Comparison of ENCODE assay signal across 19 cellular contexts in the genomic region with DNA sequence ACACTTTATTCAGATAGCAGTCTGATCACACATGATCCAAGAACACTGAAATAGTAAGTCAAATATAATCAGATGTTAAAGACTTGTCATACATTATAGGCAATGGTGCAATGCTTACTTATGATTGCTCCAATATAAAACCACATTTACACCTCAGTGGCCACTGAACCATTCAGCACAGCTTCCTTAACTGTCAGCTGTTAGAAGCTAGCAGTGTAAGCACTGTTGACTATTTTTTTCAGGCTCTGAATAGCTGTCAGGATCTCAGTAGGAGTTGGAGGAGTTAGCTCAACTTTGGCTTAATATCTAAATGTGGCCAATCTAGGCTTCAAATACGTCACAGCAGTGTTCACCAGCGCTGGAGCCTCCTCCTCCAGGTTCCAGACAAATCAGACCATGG. TPM values are rescaled to one million over a fixed set of nuclear protein-coding genes. Genes with fewer than 3 reads are reported as not detected.
DNase-seq lines count a peak whose midpoint lies in the region; ATAC-seq and TF ChIP-seq lines count a peak whose summit lies in the region.
"Had no signal": no experiment of that assay in that cellular context is flagged by ENCODE, and none has a peak within 500 bp of the region (broad histone marks: within the 10 kb centered on the region; RNA-seq: fewer than 3 reads in every experiment).

No MANE protein-coding gene starts in this region.

- no peak overlapping the region for H3K4me3 ChIP-seq in adrenal gland
- H3K4me3 ChIP-seq: Peyer's patch, suprapubic skin had no signal

- no peaks in the 10 kb centered on the region for H3K9me3 ChIP-seq in adrenal gland (replicated peaks in 1 of 3)
- H3K9me3 ChIP-seq: Caco-2 had no signal

- peaks cover 15 to 16% of the 10 kb centered on the region in 2 donors for H3K36me3 Mint-ChIP-seq in activated naive CD4-positive, alpha-beta T cell treated with anti-CD3 and anti-CD28 coated beads, Interleukin-2, amount 50 U/mL, for 72 hours

- peaks cover 5 to 17% of the 10 kb centered on the region in 2 donors for H3K9me3 Mint-ChIP-seq in activated naive CD4-positive, alpha-beta T cell treated with anti-CD3 and anti-CD28 coated beads, Interleukin-2, amount 50 U/mL, for 72 hours

- no peak for ATAC-seq in GM18909 (IDR thresholded peaks at IDR 0.05; ENCODE audit: poor library complexity, unreplicated experiment)
- no peak for ATAC-seq in activated naive CD4-positive, alpha-beta T cell treated with anti-CD3 and anti-CD28 coated beads, Interleukin-2, amount 50 U/mL, for 72 hours
- ATAC-seq: activated CD4-positive, CD25-positive, alpha-beta regulatory T cell treated with anti-CD3 and anti-CD28 coated beads, Interleukin-2, amount 50 U/mL, for 24 hours had no signal

- 94 to 100% (median 96%) methylated on average over 2 of the region's 2 CpGs for WGBS in adrenal gland, 4 donors

- TF ChIP-seq POLR2A in adrenal gland (IDR thresholded peaks at IDR 0.05): no peak

- DNase-seq in A172 (ENCODE audit: low spot score) (peak; percentile 16), M059J (ENCODE audit: low read depth) (peak; percentile 47), astrocyte of the hippocampus (ENCODE audit: low read depth, low spot score) (peak; percentile 65), kidney tubule cell (ENCODE audit: low spot score) (peak; percentile 64), adrenal gland (no peak)
- no peak for DNase-seq in activated CD4-positive, alpha-beta T cell treated with anti-CD3 and anti-CD28 coated beads for 1 hour
- no peak for DNase-seq in activated naive CD4-positive, alpha-beta T cell treated with anti-CD3 and anti-CD28 coated beads, Interleukin-2, amount 50 U/mL, for 72 hours (ENCODE audit: low spot score in 2 of 2)
- DNase-seq: activated T-cell treated with anti-CD3 and anti-CD28 coated beads for 4 hours; Caco-2; GDM1; head of caudate nucleus; NCI-H2029; NCI-H748 treated with DMSO at 0.1 percent for 48 hours; Peyer's patch; stimulated activated CD4-positive, alpha-beta T cell treated with anti-CD3 and anti-CD28 coated beads, Interleukin-1b, Interleukin-23, amount 100 ng/mL, for 48 hours had no signal

- no peak overlapping the region for H3K27ac Mint-ChIP-seq in activated naive CD4-positive, alpha-beta T cell treated with anti-CD3 and anti-CD28 coated beads, Interleukin-2, amount 50 U/mL, for 72 hours
- H3K27ac Mint-ChIP-seq: activated naive CD8-positive, alpha-beta T cell had no signal

- no peaks in the 10 kb centered on the region for H3K27me3 ChIP-seq in adrenal gland
- H3K27me3 ChIP-seq: Peyer's patch, suprapubic skin had no signal

- H3K36me3 ChIP-seq in adrenal gland (replicated peaks in 1 of 2): no peaks in the 10 kb centered on the region
- H3K36me3 ChIP-seq: Peyer's patch had no signal

- TF ChIP-seq CTCF in adrenal gland (IDR thresholded peaks at IDR 0.05): no peak

- intact Hi-C loops in adrenal gland (cut with DNase I): no loop called here

- peaks cover 0 to 11% of the 10 kb centered on the region in 2 donors for H3K4me1 ChIP-seq in adrenal gland (replicated peaks in 1 of 2)
- H3K4me1 ChIP-seq: Caco-2, Peyer's patch had no signal

- H3K27ac ChIP-seq in adrenal gland: no peak overlapping the region
- H3K27ac ChIP-seq: Peyer's patch, suprapubic skin had no signal

RNA-seq across cellular contexts. Expression of a gene that starts 36.6 kb away (rescaled TPM):
- 16.9 and 21.2 TPM in 2 replicates for total RNA-seq in A172 (2014; rRNA removed; shearing (Covaris generic))
- 14.6 and 17.0 TPM in 2 replicates for total RNA-seq in M059J (2014; rRNA removed; shearing (Covaris generic))
- 10 to 100 TPM in 7 of 8 donors, 1 to 10 TPM in 1; 9.9 to 45.5 (median 19.0) TPM for total RNA-seq in adrenal gland
- polyA plus RNA-seq in adrenal gland: 10 to 100 TPM in 1 of 3 donors, 1 to 10 TPM in 2; 7.4 to 12.9 (median 7.8) TPM
- total RNA-seq in activated naive CD4-positive, alpha-beta T cell treated with anti-CD3 and anti-CD28 coated beads, Interleukin-2, amount 50 U/mL, for 72 hours: 10 to 100 TPM; 15.6 to 22.4 TPM

RNA-seq across cellular contexts. Expression of a gene that starts 36.9 kb away (rescaled TPM):
- total RNA-seq in A172 (2014; rRNA removed; shearing (Covaris generic)): 36.7 and 46.4 TPM in 2 replicates
- 36.2 and 43.7 TPM in 2 replicates for total RNA-seq in M059J (2014; rRNA removed; shearing (Covaris generic))
- total RNA-seq in adrenal gland: 1 to 10 TPM in 1 of 8 donors, under 1 TPM in 6, not detected in 1; 0.13 to 1.0 (median 0.61) TPM
- under 1 TPM in 2 of 3 donors, not detected in 1; 0.13 to 0.53 TPM for polyA plus RNA-seq in adrenal gland
- total RNA-seq in activated naive CD4-positive, alpha-beta T cell treated with anti-CD3 and anti-CD28 coated beads, Interleukin-2, amount 50 U/mL, for 72 hours: 10 to 100 TPM; 30.8 to 58.5 TPM

Comparison
In these comparisons a context has a peak if more than half of its experiments do, and no peak if none do; other contexts are left out.
1. DNase-seq: peak in A172 (single experiment), M059J (single experiment), astrocyte of the hippocampus (single experiment) and kidney tubule cell (single experiment); none in activated CD4-positive, alpha-beta T cell treated with anti-CD3 and anti-CD28 coated beads for 1 hour (single experiment), adrenal gland (0 of 7) and activated naive CD4-positive, alpha-beta T cell treated with anti-CD3 and anti-CD28 coated beads, Interleukin-2, amount 50 U/mL, for 72 hours (0 of 2).
2. RNA of a gene that starts 36.9 kb away (total RNA-seq): 30.8 to 58.5 TPM in activated naive CD4-positive, alpha-beta T cell treated with anti-CD3 and anti-CD28 coated beads, Interleukin-2, amount 50 U/mL, for 72 hours, 36.7 to 46.4 TPM in A172 and 36.2 to 43.7 TPM in M059J; 0.13 to 1.0 TPM in adrenal gland; every median in the first group is over 10 times any median in the second.